In genomic region chr1:34985063-34985770, GRCh38 we compare ENCODE assay signal across 1 cellular context.
TF ChIP-seq lines count a peak whose summit lies in the region.

Gene TMEM35B, minus strand, starts transcription at chr1:34985347. Its CDS starts 42 bp downstream, at chr1:34985305.

TF ChIP-seq in K562, 482 proteins besides CTCF, POLR2A, EP300 and RAD21 (continued from another document and continues in another):
- TF ChIP-seq TARDBP (IDR thresholded peaks at IDR 0.05) (0 out of 2 replicates have a peak, but pooled peaks have one; percentile 40), DPF2 (IDR thresholded peaks at IDR 0.05) (0 out of 2 replicates have a peak, but pooled peaks have one; percentile 49), MCM7 (IDR thresholded peaks at IDR 0.05) (no peak), ZNF449 (CRISPR knock-in tag; IDR thresholded peaks at IDR 0.05) (no peak), KDM5B (IDR thresholded peaks at IDR 0.05; ENCODE audit: insufficient replicate concordance, low read depth, low read length) (peak; percentile 92), PATZ1 (CRISPR knock-in tag; IDR thresholded peaks at IDR 0.05; ENCODE audit: borderline replicate concordance) (no peak), SUPT5H (IDR thresholded peaks at IDR 0.05) (peak; percentile 88), E4F1 (CRISPR knock-in tag; IDR thresholded peaks at IDR 0.05; ENCODE audit: borderline replicate concordance) (peak; percentile 48; the same call in 1 of the 2 replicates), TCF15 (CRISPR knock-in tag; IDR thresholded peaks at IDR 0.05) (no peak), SMARCC2 (IDR thresholded peaks at IDR 0.05; ENCODE audit: low read depth) (no peak), U2AF2 (optimal IDR thresholded peaks at IDR 0.05; ENCODE audit: low read depth, low read length) (no peak), EWSR1 (IDR thresholded peaks at IDR 0.05; ENCODE audit: borderline replicate concordance, low read depth, partially characterized antibody) (no peak), CUX1 (CRISPR knock-in tag; IDR thresholded peaks at IDR 0.05) (no peak), PHTF2 (CRISPR knock-in tag; IDR thresholded peaks at IDR 0.05) (no peak), ZNF175 (CRISPR knock-in tag; IDR thresholded peaks at IDR 0.05; ENCODE audit: low read depth) (no peak), RAD51 (IDR thresholded peaks at IDR 0.05; ENCODE audit: borderline replicate concordance, low read depth) (no peak), PRPF4 (IDR thresholded peaks at IDR 0.05; ENCODE audit: insufficient read depth, low read depth, low read length, poor library complexity, severe bottlenecking) (no peak), ZBTB2 (IDR thresholded peaks at IDR 0.05) (peak; percentile 69; the same call in 1 of the 2 replicates), ATF4 (CRISPR knock-in tag; IDR thresholded peaks at IDR 0.05) (peak; percentile 41; the same call in 1 of the 2 replicates), ZNF3 (CRISPR knock-in tag; IDR thresholded peaks at IDR 0.05) (no peak), HBP1 (CRISPR knock-in tag; IDR thresholded peaks at IDR 0.05) (0 out of 2 replicates have a peak, but pooled peaks have one; percentile 39), CEBPB (tag; IDR thresholded peaks at IDR 0.05) (no peak), RUNX1 (IDR thresholded peaks at IDR 0.05; ENCODE audit: low read depth) (no peak), SMAD4 (CRISPR knock-in tag; conservative IDR thresholded peaks at IDR 0.05) (peak; percentile 50; the same call in 1 of the 2 replicates), NFE2L1 (tag; IDR thresholded peaks at IDR 0.05; ENCODE audit: borderline replicate concordance, low read depth) (no peak)
- TF ChIP-seq, protein P1, sequence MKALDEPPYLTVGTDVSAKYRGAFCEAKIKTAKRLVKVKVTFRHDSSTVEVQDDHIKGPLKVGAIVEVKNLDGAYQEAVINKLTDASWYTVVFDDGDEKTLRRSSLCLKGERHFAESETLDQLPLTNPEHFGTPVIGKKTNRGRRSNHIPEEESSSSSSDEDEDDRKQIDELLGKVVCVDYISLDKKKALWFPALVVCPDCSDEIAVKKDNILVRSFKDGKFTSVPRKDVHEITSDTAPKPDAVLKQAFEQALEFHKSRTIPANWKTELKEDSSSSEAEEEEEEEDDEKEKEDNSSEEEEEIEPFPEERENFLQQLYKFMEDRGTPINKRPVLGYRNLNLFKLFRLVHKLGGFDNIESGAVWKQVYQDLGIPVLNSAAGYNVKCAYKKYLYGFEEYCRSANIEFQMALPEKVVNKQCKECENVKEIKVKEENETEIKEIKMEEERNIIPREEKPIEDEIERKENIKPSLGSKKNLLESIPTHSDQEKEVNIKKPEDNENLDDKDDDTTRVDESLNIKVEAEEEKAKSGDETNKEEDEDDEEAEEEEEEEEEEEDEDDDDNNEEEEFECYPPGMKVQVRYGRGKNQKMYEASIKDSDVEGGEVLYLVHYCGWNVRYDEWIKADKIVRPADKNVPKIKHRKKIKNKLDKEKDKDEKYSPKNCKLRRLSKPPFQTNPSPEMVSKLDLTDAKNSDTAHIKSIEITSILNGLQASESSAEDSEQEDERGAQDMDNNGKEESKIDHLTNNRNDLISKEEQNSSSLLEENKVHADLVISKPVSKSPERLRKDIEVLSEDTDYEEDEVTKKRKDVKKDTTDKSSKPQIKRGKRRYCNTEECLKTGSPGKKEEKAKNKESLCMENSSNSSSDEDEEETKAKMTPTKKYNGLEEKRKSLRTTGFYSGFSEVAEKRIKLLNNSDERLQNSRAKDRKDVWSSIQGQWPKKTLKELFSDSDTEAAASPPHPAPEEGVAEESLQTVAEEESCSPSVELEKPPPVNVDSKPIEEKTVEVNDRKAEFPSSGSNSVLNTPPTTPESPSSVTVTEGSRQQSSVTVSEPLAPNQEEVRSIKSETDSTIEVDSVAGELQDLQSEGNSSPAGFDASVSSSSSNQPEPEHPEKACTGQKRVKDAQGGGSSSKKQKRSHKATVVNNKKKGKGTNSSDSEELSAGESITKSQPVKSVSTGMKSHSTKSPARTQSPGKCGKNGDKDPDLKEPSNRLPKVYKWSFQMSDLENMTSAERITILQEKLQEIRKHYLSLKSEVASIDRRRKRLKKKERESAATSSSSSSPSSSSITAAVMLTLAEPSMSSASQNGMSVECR (CRISPR knock-in tag; IDR thresholded peaks at IDR 0.05) = peak; percentile 72
- TF ChIP-seq, protein P2, sequence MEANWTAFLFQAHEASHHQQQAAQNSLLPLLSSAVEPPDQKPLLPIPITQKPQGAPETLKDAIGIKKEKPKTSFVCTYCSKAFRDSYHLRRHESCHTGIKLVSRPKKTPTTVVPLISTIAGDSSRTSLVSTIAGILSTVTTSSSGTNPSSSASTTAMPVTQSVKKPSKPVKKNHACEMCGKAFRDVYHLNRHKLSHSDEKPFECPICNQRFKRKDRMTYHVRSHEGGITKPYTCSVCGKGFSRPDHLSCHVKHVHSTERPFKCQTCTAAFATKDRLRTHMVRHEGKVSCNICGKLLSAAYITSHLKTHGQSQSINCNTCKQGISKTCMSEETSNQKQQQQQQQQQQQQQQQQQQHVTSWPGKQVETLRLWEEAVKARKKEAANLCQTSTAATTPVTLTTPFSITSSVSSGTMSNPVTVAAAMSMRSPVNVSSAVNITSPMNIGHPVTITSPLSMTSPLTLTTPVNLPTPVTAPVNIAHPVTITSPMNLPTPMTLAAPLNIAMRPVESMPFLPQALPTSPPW (CRISPR knock-in tag; IDR thresholded peaks at IDR 0.05) = peak; percentile 83
- TF ChIP-seq, protein P3, sequence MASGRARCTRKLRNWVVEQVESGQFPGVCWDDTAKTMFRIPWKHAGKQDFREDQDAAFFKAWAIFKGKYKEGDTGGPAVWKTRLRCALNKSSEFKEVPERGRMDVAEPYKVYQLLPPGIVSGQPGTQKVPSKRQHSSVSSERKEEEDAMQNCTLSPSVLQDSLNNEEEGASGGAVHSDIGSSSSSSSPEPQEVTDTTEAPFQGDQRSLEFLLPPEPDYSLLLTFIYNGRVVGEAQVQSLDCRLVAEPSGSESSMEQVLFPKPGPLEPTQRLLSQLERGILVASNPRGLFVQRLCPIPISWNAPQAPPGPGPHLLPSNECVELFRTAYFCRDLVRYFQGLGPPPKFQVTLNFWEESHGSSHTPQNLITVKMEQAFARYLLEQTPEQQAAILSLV (tag; IDR thresholded peaks at IDR 0.05) = no peak
- TF ChIP-seq, protein P4, sequence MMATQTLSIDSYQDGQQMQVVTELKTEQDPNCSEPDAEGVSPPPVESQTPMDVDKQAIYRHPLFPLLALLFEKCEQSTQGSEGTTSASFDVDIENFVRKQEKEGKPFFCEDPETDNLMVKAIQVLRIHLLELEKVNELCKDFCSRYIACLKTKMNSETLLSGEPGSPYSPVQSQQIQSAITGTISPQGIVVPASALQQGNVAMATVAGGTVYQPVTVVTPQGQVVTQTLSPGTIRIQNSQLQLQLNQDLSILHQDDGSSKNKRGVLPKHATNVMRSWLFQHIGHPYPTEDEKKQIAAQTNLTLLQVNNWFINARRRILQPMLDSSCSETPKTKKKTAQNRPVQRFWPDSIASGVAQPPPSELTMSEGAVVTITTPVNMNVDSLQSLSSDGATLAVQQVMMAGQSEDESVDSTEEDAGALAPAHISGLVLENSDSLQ (IDR thresholded peaks at IDR 0.05) = no peak
